Comparison of ENCODE assay signal across 20 cellular contexts in genomic region chr11:71198823-71199165, GRCh38. TPM values are rescaled to one million over a fixed set of nuclear protein-coding genes. Genes with fewer than 3 reads are reported as not detected.
"Had no signal": no experiment of that assay in that cellular context is flagged by ENCODE, and none has a peak within 500 bp of the region (broad histone marks: within the 10 kb centered on the region; RNA-seq: fewer than 3 reads in every experiment).

No MANE protein-coding gene starts in this region.

- H3K4me3 Mint-ChIP-seq: IgD-negative memory B cell had no signal

- H3K4me3 ChIP-seq: K562 had no signal

- H3K27ac ChIP-seq: KMS-11 had no signal

- H3K9ac ChIP-seq: KMS-11, SK-N-SH had no signal

- H3K9me3 Mint-ChIP-seq: IgD-negative memory B cell had no signal

- H3K27ac Mint-ChIP-seq: IgD-negative memory B cell had no signal

- H3K4me2 ChIP-seq: KMS-11, SK-N-SH had no signal

- H3K9me3 ChIP-seq: SK-N-SH had no signal

- H3K36me3 Mint-ChIP-seq: IgD-negative memory B cell had no signal

- DNase-seq: Kasumi-1, MM.1S, NCI-H1092 treated with DMSO at 0.1 percent for 48 hours, NCI-H1436, NCI-H2029, NCI-H2081 treated with DMSO at 0.1 percent for 48 hours, NCI-H2171, NCI-H226, NCI-H446, NCI-H524 treated with DMSO at 0.1 percent for 48 hours, NCI-H69, NCI-H774, RPMI8226, SHP77, SK-N-SH had no signal

- FAIRE-seq: K562, RCC 7860 had no signal

- ATAC-seq: K562 had no signal

RNA-seq across cellular contexts. Expression of gene SHANK2, which starts 53.6 kb away (rescaled TPM):
- total RNA-seq: M059J had no signal
- polyA plus RNA-seq: IgD-negative memory B cell had no signal
